In genomic region chr2:45823723-45824206, GRCh38 we compare ENCODE assay signal across 10 cellular contexts.
DNase-seq lines count a peak whose midpoint lies in the region; ATAC-seq, FAIRE-seq and TF ChIP-seq lines count a peak whose summit lies in the region.
"Had no signal": no experiment of that assay in that cellular context is flagged by ENCODE, and none has a peak within 500 bp of the region (broad histone marks: within the 10 kb centered on the region; RNA-seq: fewer than 3 reads in every experiment).

No MANE protein-coding gene starts in this region.

- no peaks in the 10 kb centered on the region for H3K27me3 Mint-ChIP-seq in activated naive CD8-positive, alpha-beta T cell treated with anti-CD3 and anti-CD28 coated beads for 36 hours

- H3K9me3 Mint-ChIP-seq in activated naive CD8-positive, alpha-beta T cell treated with anti-CD3 and anti-CD28 coated beads for 36 hours: no peaks in the 10 kb centered on the region

- no peak overlapping the region for H3K27ac Mint-ChIP-seq in activated naive CD8-positive, alpha-beta T cell treated with anti-CD3 and anti-CD28 coated beads for 36 hours

- no peak overlapping the region for H3K4me3 ChIP-seq in fibroblast of mammary gland (ENCODE audit: control insufficient read depth, low read depth, low read length)
- H3K4me3 ChIP-seq: K562 had no signal

- no peak for TF ChIP-seq CTCF in D721Med (IDR thresholded peaks at IDR 0.05; ENCODE audit: insufficient read depth, missing control alignments)
- TF ChIP-seq CTCF in fibroblast of mammary gland (conservative IDR thresholded peaks at IDR 0.05; ENCODE audit: control insufficient read depth, insufficient read depth, low read depth, low read length): no peak
- no peak for TF ChIP-seq CTCF in omental fat pad (IDR thresholded peaks at IDR 0.05)

- H3K4me1 Mint-ChIP-seq in activated naive CD8-positive, alpha-beta T cell treated with anti-CD3 and anti-CD28 coated beads for 36 hours: peaks cover 18% of the 10 kb centered on the region

- H3K4me3 Mint-ChIP-seq in activated naive CD8-positive, alpha-beta T cell treated with anti-CD3 and anti-CD28 coated beads for 36 hours: no peak overlapping the region

- no peak for FAIRE-seq in D721Med (lab: Jason Lieb, UNC)
- FAIRE-seq: K562 had no signal

- no peaks in the 10 kb centered on the region for H3K36me3 Mint-ChIP-seq in activated naive CD8-positive, alpha-beta T cell treated with anti-CD3 and anti-CD28 coated beads for 36 hours

- ATAC-seq in omental fat pad (ENCODE audit: low FRiP score): peak; percentile 21
- ATAC-seq in GM18909 (IDR thresholded peaks at IDR 0.05; ENCODE audit: poor library complexity, unreplicated experiment): no peak
- ATAC-seq in HG03469 (IDR thresholded peaks at IDR 0.05; ENCODE audit: unreplicated experiment): no peak
- no peak for ATAC-seq in HG02885 (IDR thresholded peaks at IDR 0.05; ENCODE audit: poor library complexity, unreplicated experiment)
- ATAC-seq: K562 had no signal

- DNase-seq in D721Med (ENCODE audit: insufficient read length, low spot score) (peak; percentile 31), NCI-H510A (lab: John Stamatoyannopoulos, UW) (peak; percentile 65), fibroblast of mammary gland (ENCODE audit: low read depth) (peak; percentile 17), omental fat pad (ENCODE audit: low spot score) (no peak)
- DNase-seq in activated naive CD8-positive, alpha-beta T cell treated with anti-CD3 and anti-CD28 coated beads for 36 hours: no peak
- DNase-seq: brain microvascular endothelial cell had no signal

Comparison
In these comparisons a context has a peak if more than half of its experiments do, and no peak if none do; other contexts are left out.
1. DNase-seq: peak in D721Med (single experiment), NCI-H510A (single experiment) and fibroblast of mammary gland (single experiment); none in omental fat pad (single experiment) and activated naive CD8-positive, alpha-beta T cell treated with anti-CD3 and anti-CD28 coated beads for 36 hours (single experiment).